21 cellular contexts compared by ENCODE assay signal in the genomic region with DNA sequence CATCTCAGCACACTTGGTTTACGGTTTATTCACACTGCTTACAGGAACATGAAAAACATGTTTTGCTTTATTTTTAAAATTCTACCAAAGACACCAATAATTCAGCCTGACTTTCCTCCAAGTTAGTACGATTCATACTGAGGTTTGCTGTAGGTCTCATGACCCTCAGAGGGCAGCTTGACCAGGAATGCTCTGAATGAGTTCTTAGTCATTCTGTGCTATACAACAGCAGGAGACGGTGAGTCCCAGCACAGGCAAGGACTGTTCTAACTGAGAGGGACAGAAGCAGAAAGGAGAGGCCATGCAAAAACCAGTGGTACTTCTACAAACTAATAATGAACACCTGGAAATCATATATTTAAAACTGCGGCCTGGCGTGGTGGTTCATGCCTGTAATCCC. TPM values are rescaled to one million over a fixed set of nuclear protein-coding genes. Genes with fewer than 3 reads are reported as not detected.
DNase-seq lines count a peak whose midpoint lies in the region; ATAC-seq and TF ChIP-seq lines count a peak whose summit lies in the region.
"Had no signal": no experiment of that assay in that cellular context is flagged by ENCODE, and none has a peak within 500 bp of the region (broad histone marks: within the 10 kb centered on the region; RNA-seq: fewer than 3 reads in every experiment).

No MANE protein-coding gene starts in this region.

- H3K4me1 ChIP-seq in mammary epithelial cell (ENCODE audit: insufficient read depth, low read length), result no peaks in the 10 kb centered on the region
- no peaks in the 10 kb centered on the region for H3K4me1 ChIP-seq in breast epithelium
- no peaks in the 10 kb centered on the region for H3K4me1 ChIP-seq in adipocyte (ENCODE audit: control insufficient read depth, insufficient read depth, low read length)

- in situ Hi-C loops in mammary epithelial cell (cut with MboI; ENCODE audit: low sequenced_read_pairs in 2 of 2), result no loop called here

- no peak for TF ChIP-seq POLR2A in breast epithelium (IDR thresholded peaks at IDR 0.05)

- WGBS in mammary epithelial cell (ENCODE audit: low coverage, missing lambda C conversion rate), result 89% methylated on average over 5 of the region's 5 CpGs

- H3K9me3 ChIP-seq in mammary epithelial cell (replicated peaks; ENCODE audit: insufficient read depth, low read length) (no peaks in the 10 kb centered on the region), breast epithelium (no peaks in the 10 kb centered on the region), adipocyte (ENCODE audit: control insufficient read depth, low read length) (no peaks in the 10 kb centered on the region)
- H3K9me3 ChIP-seq: ovary, spleen had no signal

- no peaks in the 10 kb centered on the region for H4K20me1 ChIP-seq in mammary epithelial cell (ENCODE audit: insufficient read depth, low read length)

- H3K4me2 ChIP-seq in mammary epithelial cell (ENCODE audit: insufficient read depth, low read depth, low read length), result no peak overlapping the region

- no peak overlapping the region for H2AFZ ChIP-seq in mammary epithelial cell (ENCODE audit: low read depth, low read length)

- TF ChIP-seq CTCF in mammary epithelial cell (conservative IDR thresholded peaks at IDR 0.05 in 1 of 2, IDR thresholded peaks at IDR 0.05 in 1 of 2; ENCODE audit: extremely low read depth in 1 of 2, insufficient read depth in 1 of 2, low read depth in 1 of 2, low read length in 2 of 2) (no peak), breast epithelium (IDR thresholded peaks at IDR 0.05) (no peak)

- dilution Hi-C loops in mammary epithelial cell (cut with HindIII; ENCODE audit: low sequenced_read_pairs), result no loop called here

- CTCF ChIA-PET in mammary epithelial cell (lab: Charles Lee; ENCODE audit: low non-redundant PET), result no interaction called here

- H3K4me3 ChIP-seq in mammary epithelial cell (replicated peaks in 1 of 3; ENCODE audit: insufficient read depth in 1 of 3, low read depth in 2 of 3, low read length in 3 of 3) (no peak overlapping the region), breast epithelium (no peak overlapping the region), adipocyte (ENCODE audit: low read length) (no peak overlapping the region)
- H3K4me3 ChIP-seq: coronary artery, ovary, spleen had no signal

- H3K27me3 ChIP-seq in mammary epithelial cell (ENCODE audit: insufficient read depth, low read length) (no peaks in the 10 kb centered on the region), breast epithelium (no peaks in the 10 kb centered on the region), adipocyte (replicated peaks; ENCODE audit: control insufficient read depth, insufficient read depth, low read length) (no peaks in the 10 kb centered on the region)
- H3K27me3 ChIP-seq: ovary had no signal

- peak; percentile 40 for DNase-seq in mammary epithelial cell
- no peak for DNase-seq in breast epithelium (ENCODE audit: low spot score in 2 of 2)
- DNase-seq in adipocyte (ENCODE audit: low read depth), result peak; percentile 35
- peak; percentile 64 for DNase-seq in hepatic stellate cell (ENCODE audit: low spot score)
- peak; percentile 37 for DNase-seq in stromal cell of bone marrow (ENCODE audit: low read depth)
- no peak for DNase-seq in NOMO-1 (lab: John Stamatoyannopoulos, UW; ENCODE audit: unreplicated experiment in 2 of 2)
- DNase-seq: 8988T; activated T-cell treated with anti-CD3 and anti-CD28 coated beads, Interleukin-2, amount 50 U/mL, for 4 hours; hippocampal formation; KG1; NCI-H1417 treated with DMSO at 0.1 percent for 48 hours; NCI-H2227 treated with DMSO at 0.1 percent for 48 hours; spleen; trophoblast cell had no signal

- no peaks in the 10 kb centered on the region for H3K79me2 ChIP-seq in mammary epithelial cell (ENCODE audit: insufficient read depth, low read length)

- H3K36me3 ChIP-seq in mammary epithelial cell (ENCODE audit: insufficient read depth, low read length) (no peaks in the 10 kb centered on the region), breast epithelium (no peaks in the 10 kb centered on the region), adipocyte (ENCODE audit: control insufficient read depth, insufficient read depth, low read length, severe bottlenecking) (no peaks in the 10 kb centered on the region)
- H3K36me3 ChIP-seq: ovary had no signal

- intact Hi-C loops in mammary epithelial cell (cut with micrococcal nuclease) (no loop called here), breast epithelium (cut with DNase I; ENCODE audit: low total_unique reads) (no loop called here)

- H3K9ac ChIP-seq in mammary epithelial cell (ENCODE audit: insufficient read depth, low read length) (no peak overlapping the region), adipocyte (ENCODE audit: low read length) (no peak overlapping the region)

- H3K27ac ChIP-seq in mammary epithelial cell (ENCODE audit: insufficient read depth, low read depth, low read length) (no peak overlapping the region), breast epithelium (no peak overlapping the region)
- H3K27ac ChIP-seq: coronary artery, epithelial cell of prostate, ovary, spleen had no signal

- BruUV-seq in mammary epithelial cell (replicated peaks; lab: Mats Ljungman, UMichigan), result no TSS peak

- ATAC-seq in GM18502 (IDR thresholded peaks at IDR 0.05; ENCODE audit: poor library complexity, unreplicated experiment) (no peak), GM21515 (IDR thresholded peaks at IDR 0.05; ENCODE audit: unreplicated experiment) (no peak)
- ATAC-seq: activated T-cell treated with anti-CD3 and anti-CD28 coated beads, Interleukin-2, amount 50 U/mL, for 4 hours; left lobe of liver; stimulated activated memory B cell treated with anti-CD40 and anti-IgM and Interleukin-4, amounts not matched to agents 10 μg/mL and 1 μg/mL and 100 μg/mL, for 72 hours had no signal

RNA-seq across cellular contexts. Expression of a gene that starts 6.4 kb away (rescaled TPM):
- 1 to 10 TPM; 1.5 to 3.8 TPM for total RNA-seq in mammary epithelial cell
- 3.1 TPM for polyA plus RNA-seq in mammary epithelial cell
- not detected for polyA minus RNA-seq in mammary epithelial cell
- total RNA-seq in breast epithelium, result 10 to 100 TPM in 2 of 3 donors, 1 to 10 TPM in 1; 5.8 to 19.0 (median 14.0) TPM

Comparison
In these comparisons a context has a peak if more than half of its experiments do, and no peak if none do; other contexts are left out.
1. DNase-seq: peak in mammary epithelial cell (single experiment), adipocyte (single experiment), hepatic stellate cell (single experiment) and stromal cell of bone marrow (single experiment); none in breast epithelium (0 of 2) and NOMO-1 (0 of 2).